Comparison of ENCODE assay signal across 28 cellular contexts in the genomic region with DNA sequence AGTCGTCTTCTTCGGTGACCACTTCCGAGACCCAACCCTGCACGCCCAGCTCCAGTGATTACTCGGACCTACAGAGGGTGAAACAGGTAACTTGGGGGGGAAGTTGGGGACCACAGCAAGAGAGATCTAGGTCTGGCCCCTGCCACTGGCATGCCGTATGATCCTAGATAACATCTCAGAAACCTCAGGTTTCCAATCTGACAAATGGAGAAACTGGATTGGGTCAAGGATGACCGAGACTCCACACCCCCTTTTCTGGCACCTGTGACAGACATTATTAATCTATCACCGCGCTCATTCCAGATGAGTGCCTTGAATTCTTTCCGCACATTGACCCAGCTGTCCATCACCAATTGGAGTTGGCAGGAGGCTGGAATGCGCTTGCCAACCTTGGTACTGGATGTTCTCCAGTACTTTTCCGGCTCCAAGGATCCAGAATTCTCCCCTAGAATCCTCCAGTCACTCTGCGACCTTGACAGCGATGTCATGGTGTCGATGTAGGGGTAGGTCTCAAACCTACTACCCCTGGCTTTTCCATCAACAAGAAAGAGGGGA. TPM values are rescaled to one million over a fixed set of nuclear protein-coding genes. Genes with fewer than 3 reads are reported as not detected.
DNase-seq lines count a peak whose midpoint lies in the region; TF ChIP-seq lines count a peak whose summit lies in the region.
"Had no signal": no experiment of that assay in that cellular context is flagged by ENCODE, and none has a peak within 500 bp of the region (broad histone marks: within the 10 kb centered on the region; RNA-seq: fewer than 3 reads in every experiment).

No MANE protein-coding gene starts in this region.

- no peak for TF ChIP-seq POLR2A in suprapubic skin (IDR thresholded peaks at IDR 0.05)

- peaks cover 28% of the 10 kb centered on the region for H3K4me1 ChIP-seq in suprapubic skin

- H3K27ac Mint-ChIP-seq in activated T-cell treated with anti-CD3 and anti-CD28 coated beads, Interleukin-2, amount 50 U/mL, for 24 hours = peak overlapping the region; percentile 73

- no peaks in the 10 kb centered on the region for H3K9me3 ChIP-seq in suprapubic skin
- H3K9me3 ChIP-seq: transverse colon had no signal

- peaks cover 27% of the 10 kb centered on the region for H3K4me1 Mint-ChIP-seq in activated T-cell treated with anti-CD3 and anti-CD28 coated beads, Interleukin-2, amount 50 U/mL, for 24 hours (ENCODE audit: low read depth)

- peaks cover 84% of the 10 kb centered on the region for H3K36me3 Mint-ChIP-seq in activated T-cell treated with anti-CD3 and anti-CD28 coated beads, Interleukin-2, amount 50 U/mL, for 24 hours (ENCODE audit: low read depth)

- no peak for DNase-seq in activated T-cell treated with anti-CD3 and anti-CD28 coated beads, Interleukin-2, amount 50 U/mL, for 24 hours
- DNase-seq in activated T-cell treated with anti-CD3 and anti-CD28 coated beads, Interleukin-2, amount 50 U/mL, for 48 hours = no peak
- DNase-seq in caudate nucleus (lab: John Stamatoyannopoulos, UW) (peak in 17 of 61 donors; percentile 8 to 77 (median 22)), medulla oblongata (ENCODE audit: extremely low spot score) (peak; percentile 68), suprapubic skin (ENCODE audit: low spot score in 2 of 2) (no peak), UCSD-AML1 (lab: John Stamatoyannopoulos, UW; ENCODE audit: unreplicated experiment) (no peak), mesenteric fat pad (ENCODE audit: low spot score) (no peak)
- no peak for DNase-seq in activated CD8-positive, alpha-beta memory T cell treated with anti-CD3 and anti-CD28 coated beads, Interleukin-2, amount 50 U/mL, for 4 hours
- DNase-seq: 8988T; activated CD4-positive, alpha-beta T cell treated with anti-CD3 and anti-CD28 coated beads, Interleukin-2, amount 10 ng/mL, durations not matched to agents 24 days and 14 days; activated naive CD4-positive, alpha-beta T cell treated with anti-CD3 and anti-CD28 coated beads for 36 hours; amniotic stem cell; CD4-positive, alpha-beta memory T cell; DMS153; GM23248; HFFc6; kidney; NCI-H146; NCI-H510A; NK-92 treated with Interleukin-12 subunit alpha and Interleukin-12 subunit beta, amount 100 ng/mL, for 24 hours; stimulated activated CD4-positive, alpha-beta T cell treated with anti-CD3 and anti-CD28 coated beads, Interleukin-12 subunit alpha, Interleukin-12 subunit beta, amount 100 ng/mL, for 4 hours; stimulated activated CD4-positive, alpha-beta T cell treated with anti-CD3 and anti-CD28 coated beads, Interleukin-4, amount 100 ng/mL, for 4 hours; stimulated activated naive CD8-positive, alpha-beta T cell treated with anti-CD3 and anti-CD28 coated beads, Interleukin-15, Interleukin-2, amounts not matched to agents 100 U/mL and 50 U/mL, for 24 hours; transverse colon had no signal

- H3K9me3 Mint-ChIP-seq in activated T-cell treated with anti-CD3 and anti-CD28 coated beads, Interleukin-2, amount 50 U/mL, for 24 hours = no peaks in the 10 kb centered on the region
- H3K9me3 Mint-ChIP-seq: activated CD4-positive, alpha-beta T cell treated with anti-CD3 and anti-CD28 coated beads, Interleukin-2, amount 10 ng/mL, durations not matched to agents 24 days and 14 days; activated naive CD4-positive, alpha-beta T cell treated with anti-CD3 and anti-CD28 coated beads for 36 hours; CD4-positive, alpha-beta memory T cell; dendritic cell treated with granulocyte-macrophage colony-stimulating factor and Interleukin-4, amounts not matched to agents 40 ng/mL and 50 ng/mL, for 4 days; HFFc6; memory B cell; T-helper 1 cell treated with Interleukin-12 subunit alpha and Interleukin-12 subunit beta and Interleukin-4 antibody, amounts not matched to agents 30 μg/mL and 1 μg/mL, for 36 hours had no signal

- H3K4me3 Mint-ChIP-seq in activated T-cell treated with anti-CD3 and anti-CD28 coated beads, Interleukin-2, amount 50 U/mL, for 24 hours = no peak overlapping the region
- H3K4me3 Mint-ChIP-seq: activated CD4-positive, alpha-beta T cell treated with anti-CD3 and anti-CD28 coated beads, Interleukin-2, amount 10 ng/mL, durations not matched to agents 24 days and 14 days; activated naive CD4-positive, alpha-beta T cell treated with anti-CD3 and anti-CD28 coated beads for 36 hours; CD4-positive, alpha-beta memory T cell; dendritic cell treated with granulocyte-macrophage colony-stimulating factor and Interleukin-4, amounts not matched to agents 40 ng/mL and 50 ng/mL, for 4 days; HFFc6; memory B cell; T-helper 1 cell treated with Interleukin-12 subunit alpha and Interleukin-12 subunit beta and Interleukin-4 antibody, amounts not matched to agents 30 μg/mL and 1 μg/mL, for 36 hours had no signal

- no peak overlapping the region for H3K4me3 ChIP-seq in suprapubic skin
- H3K4me3 ChIP-seq: cardiac muscle cell, GM23248, transverse colon had no signal

- TF ChIP-seq EP300 in suprapubic skin (IDR thresholded peaks at IDR 0.05) = no peak

- no peak for TF ChIP-seq CTCF in suprapubic skin (IDR thresholded peaks at IDR 0.05)

- H3K27ac ChIP-seq in caudate nucleus (ENCODE audit: low read depth, low read length) (peak overlapping the region; percentile 46), suprapubic skin (peak overlapping the region; percentile 18)
- H3K27ac ChIP-seq: cardiac muscle cell, GM23248 had no signal

- no peaks in the 10 kb centered on the region for H3K27me3 Mint-ChIP-seq in activated T-cell treated with anti-CD3 and anti-CD28 coated beads, Interleukin-2, amount 50 U/mL, for 24 hours
- H3K27me3 Mint-ChIP-seq: activated CD4-positive, alpha-beta T cell treated with anti-CD3 and anti-CD28 coated beads, Interleukin-2, amount 10 ng/mL, durations not matched to agents 24 days and 14 days; memory B cell had no signal

- H3K36me3 ChIP-seq in suprapubic skin = peaks cover 51% of the 10 kb centered on the region

- H3K27me3 ChIP-seq in suprapubic skin = no peaks in the 10 kb centered on the region
- H3K27me3 ChIP-seq: cardiac muscle cell, transverse colon had no signal

- WGBS in suprapubic skin = 80% methylated on average over 15 of the region's 15 CpGs

RNA-seq across cellular contexts. Expression of a gene that starts 17.4 kb away (rescaled TPM):
- total RNA-seq in suprapubic skin (10 to 100 TPM; 34.8 to 51.3 (median 43.6) TPM), mesenteric fat pad (104 TPM)

RNA-seq across cellular contexts. Expression of a gene that starts 26.4 kb away (rescaled TPM):
- total RNA-seq in suprapubic skin (1 to 10 TPM; 2.9 to 6.3 (median 5.6) TPM), mesenteric fat pad (1.1 TPM)

RNA-seq across cellular contexts. Expression of a gene that starts 27.8 kb away (rescaled TPM):
- total RNA-seq in suprapubic skin (10 to 100 TPM in 2 of 4 donors, 1 to 10 TPM in 2; 5.4 to 12.2 (median 10.7) TPM), mesenteric fat pad (8.3 TPM)

RNA-seq across cellular contexts. Expression of a gene that starts 56.9 kb away (rescaled TPM):
- total RNA-seq in suprapubic skin (100 to 1,000 TPM; 326 to 676 (median 518) TPM), mesenteric fat pad (907 TPM)

RNA-seq across cellular contexts. Expression of a gene that starts 60.0 kb away (rescaled TPM):
- total RNA-seq in suprapubic skin (10 to 100 TPM; 13.8 to 25.6 (median 22.5) TPM), mesenteric fat pad (12.5 TPM)
